Comparison of ENCODE assay signal across 1 cellular context in the genomic region with DNA sequence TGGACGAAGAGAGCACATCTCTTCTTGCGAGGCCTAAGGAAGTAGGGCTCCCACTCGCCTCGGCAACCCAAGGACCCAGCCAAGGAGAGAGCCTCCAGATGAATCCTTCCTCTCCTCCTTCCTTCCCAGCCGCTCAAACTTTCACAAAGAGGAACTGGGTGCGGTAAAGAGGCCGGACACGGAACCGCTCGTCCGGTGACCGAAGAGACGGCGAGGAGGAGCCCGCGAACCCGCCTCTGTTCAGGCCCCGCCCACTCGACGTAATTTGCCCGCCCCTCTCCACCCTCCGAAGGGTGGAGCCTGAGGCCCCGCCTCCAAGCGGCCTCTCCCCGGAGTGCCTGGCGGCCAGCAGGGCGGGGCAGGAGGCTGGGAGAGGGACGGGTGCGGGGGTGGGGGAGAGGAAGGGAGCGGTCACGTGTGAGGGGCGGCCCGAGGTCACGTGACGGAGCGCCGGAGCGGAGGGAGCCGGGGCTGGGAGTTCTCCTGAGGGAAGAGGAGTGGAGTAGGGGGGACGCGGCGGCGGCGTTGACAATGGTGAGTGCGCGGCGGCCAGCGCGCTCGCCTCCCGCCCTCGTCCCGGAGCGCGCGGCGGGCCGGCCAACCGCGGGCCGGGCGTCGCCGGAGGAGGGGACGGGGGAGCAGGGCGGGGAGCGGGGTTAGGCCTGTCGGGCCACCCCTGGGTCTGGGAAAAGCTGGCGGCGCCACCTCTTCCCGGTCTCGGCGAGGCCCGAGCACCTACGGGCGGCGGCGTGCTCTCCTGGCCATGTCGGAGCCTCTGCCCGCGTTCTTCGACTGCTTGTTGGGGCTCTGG.
TF ChIP-seq lines count a peak whose summit lies in the region.

A gene (plus strand): TSS at position 432 of the 811 bp plus-strand sequence. CDS start 100 bp downstream, at position 532.

TF ChIP-seq in GM23338, 12 proteins besides CTCF, POLR2A, EP300 and RAD21:
- no peak for TF ChIP-seq STAT1 (IDR thresholded peaks at IDR 0.05; ENCODE audit: unreplicated experiment)
- no peak for TF ChIP-seq EZH2phosphoT487 (IDR thresholded peaks at IDR 0.05; ENCODE audit: unreplicated experiment)
- TF ChIP-seq NANOG (IDR thresholded peaks at IDR 0.05; ENCODE audit: borderline replicate concordance), result no peak
- TF ChIP-seq, protein P1, sequence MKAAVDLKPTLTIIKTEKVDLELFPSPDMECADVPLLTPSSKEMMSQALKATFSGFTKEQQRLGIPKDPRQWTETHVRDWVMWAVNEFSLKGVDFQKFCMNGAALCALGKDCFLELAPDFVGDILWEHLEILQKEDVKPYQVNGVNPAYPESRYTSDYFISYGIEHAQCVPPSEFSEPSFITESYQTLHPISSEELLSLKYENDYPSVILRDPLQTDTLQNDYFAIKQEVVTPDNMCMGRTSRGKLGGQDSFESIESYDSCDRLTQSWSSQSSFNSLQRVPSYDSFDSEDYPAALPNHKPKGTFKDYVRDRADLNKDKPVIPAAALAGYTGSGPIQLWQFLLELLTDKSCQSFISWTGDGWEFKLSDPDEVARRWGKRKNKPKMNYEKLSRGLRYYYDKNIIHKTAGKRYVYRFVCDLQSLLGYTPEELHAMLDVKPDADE (IDR thresholded peaks at IDR 0.05), result no peak; the same call in 1 of the 2 replicates
- TF ChIP-seq POLR2AphosphoS5 (IDR thresholded peaks at IDR 0.05; ENCODE audit: low read depth), result peak; percentile 93
- TF ChIP-seq JUNB (IDR thresholded peaks at IDR 0.05; ENCODE audit: unreplicated experiment), result no peak
- TF ChIP-seq, protein P2, sequence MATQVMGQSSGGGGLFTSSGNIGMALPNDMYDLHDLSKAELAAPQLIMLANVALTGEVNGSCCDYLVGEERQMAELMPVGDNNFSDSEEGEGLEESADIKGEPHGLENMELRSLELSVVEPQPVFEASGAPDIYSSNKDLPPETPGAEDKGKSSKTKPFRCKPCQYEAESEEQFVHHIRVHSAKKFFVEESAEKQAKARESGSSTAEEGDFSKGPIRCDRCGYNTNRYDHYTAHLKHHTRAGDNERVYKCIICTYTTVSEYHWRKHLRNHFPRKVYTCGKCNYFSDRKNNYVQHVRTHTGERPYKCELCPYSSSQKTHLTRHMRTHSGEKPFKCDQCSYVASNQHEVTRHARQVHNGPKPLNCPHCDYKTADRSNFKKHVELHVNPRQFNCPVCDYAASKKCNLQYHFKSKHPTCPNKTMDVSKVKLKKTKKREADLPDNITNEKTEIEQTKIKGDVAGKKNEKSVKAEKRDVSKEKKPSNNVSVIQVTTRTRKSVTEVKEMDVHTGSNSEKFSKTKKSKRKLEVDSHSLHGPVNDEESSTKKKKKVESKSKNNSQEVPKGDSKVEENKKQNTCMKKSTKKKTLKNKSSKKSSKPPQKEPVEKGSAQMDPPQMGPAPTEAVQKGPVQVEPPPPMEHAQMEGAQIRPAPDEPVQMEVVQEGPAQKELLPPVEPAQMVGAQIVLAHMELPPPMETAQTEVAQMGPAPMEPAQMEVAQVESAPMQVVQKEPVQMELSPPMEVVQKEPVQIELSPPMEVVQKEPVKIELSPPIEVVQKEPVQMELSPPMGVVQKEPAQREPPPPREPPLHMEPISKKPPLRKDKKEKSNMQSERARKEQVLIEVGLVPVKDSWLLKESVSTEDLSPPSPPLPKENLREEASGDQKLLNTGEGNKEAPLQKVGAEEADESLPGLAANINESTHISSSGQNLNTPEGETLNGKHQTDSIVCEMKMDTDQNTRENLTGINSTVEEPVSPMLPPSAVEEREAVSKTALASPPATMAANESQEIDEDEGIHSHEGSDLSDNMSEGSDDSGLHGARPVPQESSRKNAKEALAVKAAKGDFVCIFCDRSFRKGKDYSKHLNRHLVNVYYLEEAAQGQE (IDR thresholded peaks at IDR 0.05; ENCODE audit: unreplicated experiment), result no peak
- TF ChIP-seq EZH2 (IDR thresholded peaks at IDR 0.05; ENCODE audit: low read depth, unreplicated experiment), result no peak
- TF ChIP-seq, protein P3, sequence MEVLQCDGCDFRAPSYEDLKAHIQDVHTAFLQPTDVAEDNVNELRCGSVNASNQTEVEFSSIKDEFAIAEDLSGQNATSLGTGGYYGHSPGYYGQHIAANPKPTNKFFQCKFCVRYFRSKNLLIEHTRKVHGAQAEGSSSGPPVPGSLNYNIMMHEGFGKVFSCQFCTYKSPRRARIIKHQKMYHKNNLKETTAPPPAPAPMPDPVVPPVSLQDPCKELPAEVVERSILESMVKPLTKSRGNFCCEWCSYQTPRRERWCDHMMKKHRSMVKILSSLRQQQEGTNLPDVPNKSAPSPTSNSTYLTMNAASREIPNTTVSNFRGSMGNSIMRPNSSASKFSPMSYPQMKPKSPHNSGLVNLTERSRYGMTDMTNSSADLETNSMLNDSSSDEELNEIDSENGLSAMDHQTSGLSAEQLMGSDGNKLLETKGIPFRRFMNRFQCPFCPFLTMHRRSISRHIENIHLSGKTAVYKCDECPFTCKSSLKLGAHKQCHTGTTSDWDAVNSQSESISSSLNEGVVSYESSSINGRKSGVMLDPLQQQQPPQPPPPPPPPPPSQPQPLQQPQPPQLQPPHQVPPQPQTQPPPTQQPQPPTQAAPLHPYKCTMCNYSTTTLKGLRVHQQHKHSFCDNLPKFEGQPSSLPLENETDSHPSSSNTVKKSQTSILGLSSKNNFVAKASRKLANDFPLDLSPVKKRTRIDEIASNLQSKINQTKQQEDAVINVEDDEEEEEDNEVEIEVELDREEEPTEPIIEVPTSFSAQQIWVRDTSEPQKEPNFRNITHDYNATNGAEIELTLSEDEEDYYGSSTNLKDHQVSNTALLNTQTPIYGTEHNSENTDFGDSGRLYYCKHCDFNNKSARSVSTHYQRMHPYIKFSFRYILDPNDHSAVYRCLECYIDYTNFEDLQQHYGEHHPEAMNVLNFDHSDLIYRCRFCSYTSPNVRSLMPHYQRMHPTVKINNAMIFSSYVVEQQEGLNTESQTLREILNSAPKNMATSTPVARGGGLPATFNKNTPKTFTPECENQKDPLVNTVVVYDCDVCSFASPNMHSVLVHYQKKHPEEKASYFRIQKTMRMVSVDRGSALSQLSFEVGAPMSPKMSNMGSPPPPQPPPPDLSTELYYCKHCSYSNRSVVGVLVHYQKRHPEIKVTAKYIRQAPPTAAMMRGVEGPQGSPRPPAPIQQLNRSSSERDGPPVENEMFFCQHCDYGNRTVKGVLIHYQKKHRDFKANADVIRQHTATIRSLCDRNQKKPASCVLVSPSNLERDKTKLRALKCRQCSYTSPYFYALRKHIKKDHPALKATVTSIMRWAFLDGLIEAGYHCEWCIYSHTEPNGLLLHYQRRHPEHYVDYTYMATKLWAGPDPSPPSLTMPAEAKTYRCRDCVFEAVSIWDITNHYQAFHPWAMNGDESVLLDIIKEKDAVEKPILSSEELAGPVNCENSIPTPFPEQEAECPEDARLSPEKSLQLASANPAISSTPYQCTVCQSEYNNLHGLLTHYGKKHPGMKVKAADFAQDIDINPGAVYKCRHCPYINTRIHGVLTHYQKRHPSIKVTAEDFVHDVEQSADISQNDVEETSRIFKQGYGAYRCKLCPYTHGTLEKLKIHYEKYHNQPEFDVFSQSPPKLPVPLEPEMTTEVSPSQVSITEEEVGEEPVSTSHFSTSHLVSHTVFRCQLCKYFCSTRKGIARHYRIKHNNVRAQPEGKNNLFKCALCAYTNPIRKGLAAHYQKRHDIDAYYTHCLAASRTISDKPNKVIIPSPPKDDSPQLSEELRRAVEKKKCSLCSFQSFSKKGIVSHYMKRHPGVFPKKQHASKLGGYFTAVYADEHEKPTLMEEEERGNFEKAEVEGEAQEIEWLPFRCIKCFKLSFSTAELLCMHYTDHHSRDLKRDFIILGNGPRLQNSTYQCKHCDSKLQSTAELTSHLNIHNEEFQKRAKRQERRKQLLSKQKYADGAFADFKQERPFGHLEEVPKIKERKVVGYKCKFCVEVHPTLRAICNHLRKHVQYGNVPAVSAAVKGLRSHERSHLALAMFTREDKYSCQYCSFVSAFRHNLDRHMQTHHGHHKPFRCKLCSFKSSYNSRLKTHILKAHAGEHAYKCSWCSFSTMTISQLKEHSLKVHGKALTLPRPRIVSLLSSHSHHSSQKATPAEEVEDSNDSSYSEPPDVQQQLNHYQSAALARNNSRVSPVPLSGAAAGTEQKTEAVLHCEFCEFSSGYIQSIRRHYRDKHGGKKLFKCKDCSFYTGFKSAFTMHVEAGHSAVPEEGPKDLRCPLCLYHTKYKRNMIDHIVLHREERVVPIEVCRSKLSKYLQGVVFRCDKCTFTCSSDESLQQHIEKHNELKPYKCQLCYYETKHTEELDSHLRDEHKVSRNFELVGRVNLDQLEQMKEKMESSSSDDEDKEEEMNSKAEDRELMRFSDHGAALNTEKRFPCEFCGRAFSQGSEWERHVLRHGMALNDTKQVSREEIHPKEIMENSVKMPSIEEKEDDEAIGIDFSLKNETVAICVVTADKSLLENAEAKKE (CRISPR knock-in tag; IDR thresholded peaks at IDR 0.05), result no peak
- TF ChIP-seq CREB1 (CRISPR knock-in tag; IDR thresholded peaks at IDR 0.05; ENCODE audit: low read depth), result peak; percentile 56; the same call in 1 of the 2 replicates
- no peak for TF ChIP-seq ZNF331 (CRISPR knock-in tag; IDR thresholded peaks at IDR 0.05; ENCODE audit: low read depth)
- no peak for TF ChIP-seq ZNF114 (CRISPR knock-in tag; IDR thresholded peaks at IDR 0.05)
